Comparison of ENCODE assay signal across 8 cellular contexts in genomic region chr12:68609955-68610434, GRCh38. TPM values are rescaled to one million over a fixed set of nuclear protein-coding genes. Genes with fewer than 3 reads are reported as not detected.
DNase-seq lines count a peak whose midpoint lies in the region; ATAC-seq, FAIRE-seq and TF ChIP-seq lines count a peak whose summit lies in the region.

No MANE protein-coding gene starts in this region.

- H3K27me3 ChIP-seq in left lung (no peaks in the 10 kb centered on the region), tibial nerve (no peaks in the 10 kb centered on the region)

- H3K9me3 Mint-ChIP-seq in brain = no peaks in the 10 kb centered on the region

- WGBS in tibial nerve, 2 donors = 5 to 9% methylated on average over 13 of the region's 13 CpGs

- H3K4me3 ChIP-seq in left lung (peak overlapping the region; percentile 42 to 73), tibial nerve (peak overlapping the region; percentile 68 to 82 (median 76))

- no peak for TF ChIP-seq CTCF in brain (conservative IDR thresholded peaks at IDR 0.05)
- TF ChIP-seq CTCF in left lung (IDR thresholded peaks at IDR 0.05) = no peak
- TF ChIP-seq CTCF in tibial nerve (IDR thresholded peaks at IDR 0.05) = no peak

- H3K27ac ChIP-seq in left lung (peak overlapping the region; percentile 94 to 98), tibial nerve (peak overlapping the region; percentile 95 to 97 (median 96))

- H3K36me3 ChIP-seq in left lung = peaks cover 0 to 4% of the 10 kb centered on the region in 2 donors
- H3K36me3 ChIP-seq in tibial nerve = no peaks in the 10 kb centered on the region

- DNase-seq in EH (ENCODE audit: low read depth) = peak; percentile 48
- DNase-seq in NAMALWA (ENCODE audit: low spot score) = peak; percentile 61
- DNase-seq in left lung = no peak
- DNase-seq in tibial nerve (ENCODE audit: low spot score in 2 of 2) = peak in 1 of 2 donors; percentile 53
- no peak for DNase-seq in GM19239 (ENCODE audit: insufficient read length, low spot score)
- no peak for DNase-seq in stimulated activated CD4-positive, alpha-beta T cell treated with anti-CD3 and anti-CD28 coated beads, Interleukin-12 subunit alpha, Interleukin-12 subunit beta, amount 100 ng/mL, for 4 hours

- H3K27ac Mint-ChIP-seq in brain = peak overlapping the region; percentile 97 to 99 (median 98)

- H3K4me1 ChIP-seq in left lung (peaks cover 19 to 37% of the 10 kb centered on the region in 2 donors), tibial nerve (peaks cover 0 to 37% (median 26%) of the 10 kb centered on the region in 4 donors)

- H3K4me3 Mint-ChIP-seq in brain = peak overlapping the region; percentile 88 to 96 (median 93)

- peaks cover 15% of the 10 kb centered on the region for H3K27me3 Mint-ChIP-seq in brain

- no peak for TF ChIP-seq EP300 in tibial nerve (IDR thresholded peaks at IDR 0.05)

- FAIRE-seq in GM19239 (lab: Jason Lieb, UNC) = no peak

- intact Hi-C loops in left lung (cut with DNase I) = no loop called here

- no peaks in the 10 kb centered on the region for H3K9me3 ChIP-seq in left lung
- H3K9me3 ChIP-seq in tibial nerve = no peaks in the 10 kb centered on the region

- ATAC-seq in left lung (peak; percentile 8), GM21360 (IDR thresholded peaks at IDR 0.05; ENCODE audit: unreplicated experiment) (no peak)

- peaks cover 46% of the 10 kb centered on the region for H3K4me1 Mint-ChIP-seq in brain

- peaks cover 23% of the 10 kb centered on the region for H3K36me3 Mint-ChIP-seq in brain

- no peak for TF ChIP-seq POLR2A in tibial nerve (IDR thresholded peaks at IDR 0.05)

RNA-seq across cellular contexts. Expression of gene RAP1B, which starts 0.7 kb away (rescaled TPM):
- 124 TPM for polyA plus RNA-seq in brain (ENCODE audit: insufficient read depth, low read depth, low replicate concordance)
- total RNA-seq in left lung (100 to 1,000 TPM; 137 to 171 TPM), tibial nerve (100 to 1,000 TPM; 117 to 194 (median 161) TPM)

Comparison
In these comparisons a context has a peak if more than half of its experiments do, and no peak if none do; other contexts are left out.
1. DNase-seq: peak in EH (single experiment) and NAMALWA (single experiment); none in left lung (0 of 2), GM19239 (single experiment) and stimulated activated CD4-positive, alpha-beta T cell treated with anti-CD3 and anti-CD28 coated beads, Interleukin-12 subunit alpha, Interleukin-12 subunit beta, amount 100 ng/mL, for 4 hours (single experiment).